In genomic region chr20:38386852-38387251, GRCh38 we compare ENCODE assay signal across 10 cellular contexts. TPM values are rescaled to one million over a fixed set of nuclear protein-coding genes. Genes with fewer than 3 reads are reported as not detected.
"Had no signal": no experiment of that assay in that cellular context is flagged by ENCODE, and none has a peak within 500 bp of the region (broad histone marks: within the 10 kb centered on the region; RNA-seq: fewer than 3 reads in every experiment).

No MANE protein-coding gene starts in this region.

- ATAC-seq: GM23338, HCT116 had no signal

- H3K9ac ChIP-seq: KMS-11 had no signal

- H3K4me2 ChIP-seq: GM23338, KMS-11 had no signal

- H3K36me3 ChIP-seq: HAP-1 had no signal

- DNase-seq: H7, HFFc6, Karpas-422, KBM-7 had no signal

- H3K4me3 ChIP-seq: GM23338, HAP-1 had no signal

- H3K27ac ChIP-seq: HL-60, KMS-11 had no signal

RNA-seq across cellular contexts. Expression of gene LBP, which starts 40.6 kb away (rescaled TPM):
- total RNA-seq: HFFc6, HT1080 had no signal
